In the genomic region with DNA sequence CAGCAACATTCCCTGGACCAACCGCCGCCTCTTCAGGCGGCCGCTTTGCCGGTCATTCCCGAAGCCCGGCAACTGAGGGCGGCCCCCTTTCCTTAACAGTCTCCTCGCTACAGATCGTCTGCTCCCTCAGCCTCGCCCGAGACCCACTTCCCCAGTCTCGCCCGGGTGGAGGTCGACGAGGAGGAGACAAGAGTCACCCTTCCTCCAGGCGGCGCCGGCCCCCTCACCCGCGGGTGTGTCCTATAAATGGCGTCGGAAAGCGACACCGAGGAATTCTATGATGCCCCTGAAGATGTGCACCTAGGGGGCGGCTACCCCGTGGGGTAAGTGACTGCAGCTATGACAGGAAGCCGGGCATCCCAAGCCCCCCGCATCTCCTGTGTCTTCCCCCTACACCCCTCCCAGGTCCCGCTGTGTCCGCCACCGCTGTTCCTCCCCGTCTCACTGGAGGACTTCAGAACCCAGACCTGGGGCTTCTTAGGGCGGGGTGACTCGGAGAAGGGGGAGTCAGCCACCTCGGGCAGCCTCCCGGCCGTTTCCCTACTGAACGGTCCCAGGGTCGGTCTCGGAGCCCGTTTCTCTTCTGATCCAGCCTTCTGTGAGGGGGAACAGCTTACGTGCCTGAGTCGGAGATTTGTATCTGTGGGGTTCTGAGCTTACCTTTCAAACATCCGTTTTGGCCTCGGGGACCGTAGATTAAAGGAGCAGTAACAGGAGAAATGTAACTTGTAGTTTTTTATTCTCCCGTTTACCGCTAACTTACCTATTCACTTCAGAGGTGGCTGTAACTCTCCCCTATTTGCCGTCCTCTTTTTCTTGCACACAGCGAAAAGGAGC, we compare ENCODE assay signal across 8 cellular contexts. TPM values are rescaled to one million over a fixed set of nuclear protein-coding genes. Genes with fewer than 3 reads are reported as not detected.
DNase-seq lines count a peak whose midpoint lies in the region; ATAC-seq and TF ChIP-seq lines count a peak whose summit lies in the region.

No MANE protein-coding gene starts in this region.

- H3K27me3 ChIP-seq in esophagus squamous epithelium (no peaks in the 10 kb centered on the region), neural progenitor cell (no peaks in the 10 kb centered on the region), suprapubic skin (no peaks in the 10 kb centered on the region)

- intact Hi-C loops in esophagus squamous epithelium (cut with DNase I): no loop called here

- peak overlapping the region; percentile 91 to 96 (median 95) for H3K27ac ChIP-seq in esophagus squamous epithelium
- H3K27ac ChIP-seq in neural progenitor cell: peak overlapping the region; percentile 92
- H3K27ac ChIP-seq in suprapubic skin: peak overlapping the region; percentile 92

- peaks cover 0 to 39% (median 16%) of the 10 kb centered on the region in 3 donors for H3K4me1 ChIP-seq in esophagus squamous epithelium
- H3K4me1 ChIP-seq in neural progenitor cell: peaks cover 12% of the 10 kb centered on the region
- peaks cover 21% of the 10 kb centered on the region for H3K4me1 ChIP-seq in suprapubic skin

- no peak for TF ChIP-seq EP300 in suprapubic skin (IDR thresholded peaks at IDR 0.05)

- TF ChIP-seq POLR2A in esophagus squamous epithelium (IDR thresholded peaks at IDR 0.05) (no peak), suprapubic skin (IDR thresholded peaks at IDR 0.05) (no peak)

- peaks cover 43% of the 10 kb centered on the region for H3K79me2 ChIP-seq in neural progenitor cell (ENCODE audit: low read depth)

- TF ChIP-seq CTCF in esophagus squamous epithelium (IDR thresholded peaks at IDR 0.05) (no peak), neural progenitor cell (IDR thresholded peaks at IDR 0.05) (peak; percentile 20), suprapubic skin (IDR thresholded peaks at IDR 0.05) (no peak)

- DNase-seq in NCI-H2029 (lab: John Stamatoyannopoulos, UW) (peak; percentile 17), NCI-H2029 treated with DMSO at 0.1 percent for 48 hours (lab: John Stamatoyannopoulos, UW) (no peak), NCI-H69 (lab: John Stamatoyannopoulos, UW) (peak; percentile 81), esophagus squamous epithelium (lab: John Stamatoyannopoulos, UW) (peak; percentile 40), neural progenitor cell (ENCODE audit: low spot score) (peak; percentile 58), suprapubic skin (ENCODE audit: low spot score in 2 of 2) (peak; percentile 76 to 82)
- peak; percentile 39 for DNase-seq in activated T-cell treated with anti-CD3 and anti-CD28 coated beads, Interleukin-2, amount 50 U/mL, for 4 hours

- no peaks in the 10 kb centered on the region for H3K27me3 Mint-ChIP-seq in activated T-cell treated with anti-CD3 and anti-CD28 coated beads, Interleukin-2, amount 50 U/mL, for 4 hours (ENCODE audit: low read depth)
- peaks cover 3% of the 10 kb centered on the region for H3K27me3 Mint-ChIP-seq in neural progenitor cell (ENCODE audit: insufficient read depth, low read depth)

- H2AFZ ChIP-seq in neural progenitor cell (replicated peaks): peak overlapping the region; percentile 30

- H4K20me1 ChIP-seq in neural progenitor cell (ENCODE audit: low read depth): peaks cover 18% of the 10 kb centered on the region

- no peaks in the 10 kb centered on the region for H3K9me3 ChIP-seq in esophagus squamous epithelium
- peaks cover 6% of the 10 kb centered on the region for H3K9me3 ChIP-seq in neural progenitor cell (ENCODE audit: low read depth)
- no peaks in the 10 kb centered on the region for H3K9me3 ChIP-seq in suprapubic skin

- H3K4me2 ChIP-seq in neural progenitor cell: peak overlapping the region; percentile 82

- peak overlapping the region; percentile 99 for H3K4me3 Mint-ChIP-seq in activated T-cell treated with anti-CD3 and anti-CD28 coated beads, Interleukin-2, amount 50 U/mL, for 4 hours
- H3K4me3 Mint-ChIP-seq in neural progenitor cell: peak overlapping the region; percentile 99

- H3K27ac Mint-ChIP-seq in neural progenitor cell: peak overlapping the region; percentile 97

- peaks cover 42% of the 10 kb centered on the region for H3K4me1 Mint-ChIP-seq in activated T-cell treated with anti-CD3 and anti-CD28 coated beads, Interleukin-2, amount 50 U/mL, for 4 hours (ENCODE audit: low read depth)
- H3K4me1 Mint-ChIP-seq in neural progenitor cell: peaks cover 44% of the 10 kb centered on the region

- no peaks in the 10 kb centered on the region for H3K9me3 Mint-ChIP-seq in activated T-cell treated with anti-CD3 and anti-CD28 coated beads, Interleukin-2, amount 50 U/mL, for 4 hours
- no peaks in the 10 kb centered on the region for H3K9me3 Mint-ChIP-seq in neural progenitor cell

- H3K9ac ChIP-seq in neural progenitor cell: peak overlapping the region; percentile 55

- 0 to 40% methylated on average over 11 of the region's 51 CpGs for WGBS in esophagus squamous epithelium, 2 donors
- WGBS in suprapubic skin: 54% methylated on average over 49 of the region's 51 CpGs

- peak overlapping the region; percentile 64 to 76 (median 70) for H3K4me3 ChIP-seq in esophagus squamous epithelium
- peak overlapping the region; percentile 71 for H3K4me3 ChIP-seq in neural progenitor cell
- H3K4me3 ChIP-seq in suprapubic skin: peak overlapping the region; percentile 69

- H3K36me3 ChIP-seq in esophagus squamous epithelium: no peaks in the 10 kb centered on the region
- no peaks in the 10 kb centered on the region for H3K36me3 ChIP-seq in neural progenitor cell
- H3K36me3 ChIP-seq in suprapubic skin: no peaks in the 10 kb centered on the region

- no peaks in the 10 kb centered on the region for H3K36me3 Mint-ChIP-seq in activated T-cell treated with anti-CD3 and anti-CD28 coated beads, Interleukin-2, amount 50 U/mL, for 4 hours (ENCODE audit: insufficient read depth)
- no peaks in the 10 kb centered on the region for H3K36me3 Mint-ChIP-seq in neural progenitor cell

- peak; percentile 19 for ATAC-seq in HG03025 (IDR thresholded peaks at IDR 0.05; ENCODE audit: low FRiP score, unreplicated experiment)
- ATAC-seq in activated T-cell treated with anti-CD3 and anti-CD28 coated beads, Interleukin-2, amount 50 U/mL, for 4 hours: peak; percentile 48 to 66

- H3F3A ChIP-seq in neural progenitor cell (ENCODE audit: low read depth): peaks cover 11% of the 10 kb centered on the region

RNA-seq across cellular contexts. Expression of gene WDR44, which starts 0.6 kb away (rescaled TPM):
- 1 to 10 TPM; 8.0 to 8.6 (median 8.4) TPM for total RNA-seq in activated T-cell treated with anti-CD3 and anti-CD28 coated beads, Interleukin-2, amount 50 U/mL, for 4 hours
- total RNA-seq in esophagus squamous epithelium (10 to 100 TPM; 13.3 to 25.1 (median 17.5) TPM), neural progenitor cell (ENCODE audit: low replicate concordance) (14.1 and 18.0 TPM in 2 replicates), suprapubic skin (10 to 100 TPM; 10.5 to 18.3 (median 11.6) TPM)
